In genomic region chr7:136074840-136075239, GRCh38 we compare ENCODE assay signal across 20 cellular contexts.
A peak's percentile ranks its signal among the peaks of the same experiment; 100 is the strongest.
DNase-seq lines count a peak whose midpoint lies in the region; ATAC-seq and TF ChIP-seq lines count a peak whose summit lies in the region.
"Had no signal": no experiment of that assay in that cellular context is flagged by ENCODE, and none has a peak within 500 bp of the region (broad histone marks: within the 10 kb centered on the region; RNA-seq: fewer than 3 reads in every experiment).

No MANE protein-coding gene starts in this region.

- ATAC-seq in GM21515 (IDR thresholded peaks at IDR 0.05; ENCODE audit: unreplicated experiment), result no peak
- ATAC-seq in HG03432 (IDR thresholded peaks at IDR 0.05; ENCODE audit: unreplicated experiment), result no peak
- ATAC-seq: activated naive CD4-positive, alpha-beta T cell treated with anti-CD3 and anti-CD28 coated beads, Interleukin-2, amount 50 U/mL, for 72 hours; activated T-helper 17 cell treated with anti-CD3 and anti-CD28 coated beads, Interleukin-2, amount 50 U/mL, for 72 hours; gastrocnemius medialis; HCT116 had no signal

- intact Hi-C loops in transverse colon (cut with DNase I; ENCODE audit: low total_unique reads), result no loop called here

- no peaks in the 10 kb centered on the region for H3K36me3 ChIP-seq in transverse colon
- H3K36me3 ChIP-seq: esophagus muscularis mucosa, gastrocnemius medialis, sigmoid colon, WERI-Rb-1 had no signal

- in situ Hi-C loops in transverse colon (cut with MboI; ENCODE audit: low pct_ligation_motif_present in 1 of 4, low pct_unique_long_range_greater_than_20kb in 1 of 4, low sequenced_read_pairs in 3 of 4), result no loop called here

- no peaks in the 10 kb centered on the region for H3K4me1 ChIP-seq in transverse colon
- H3K4me1 ChIP-seq: esophagus muscularis mucosa, sigmoid colon had no signal

- 15 to 16% methylated on average over 2 of the region's 2 CpGs for WGBS in transverse colon (ENCODE audit: low coverage in 1 of 2), 2 donors

- DNase-seq in COR-L47 (lab: John Stamatoyannopoulos, UW), result peak; percentile 81
- peak; percentile 17 for DNase-seq in M059J (ENCODE audit: low read depth)
- DNase-seq in NCI-H345 treated with DMSO at 0.1 percent for 48 hours (lab: John Stamatoyannopoulos, UW; ENCODE audit: unreplicated experiment), result peak; percentile 52
- peak; percentile 31 to 50 for DNase-seq in dermis microvascular lymphatic vessel endothelial cell (ENCODE audit: low read depth in 2 of 2)
- no peak for DNase-seq in transverse colon
- DNase-seq: activated CD8-positive, alpha-beta memory T cell treated with anti-CD3 and anti-CD28 coated beads, Interleukin-2, amount 50 U/mL, for 4 hours; effector memory CD4-positive, alpha-beta T cell; gastrocnemius medialis; GF-D8; KBM-7; sigmoid colon; stimulated activated CD8-positive, alpha-beta memory T cell treated with anti-CD3 and anti-CD28 coated beads, Interleukin-4, amount 100 ng/mL, for 48 hours; WERI-Rb-1 had no signal

- H3K27ac ChIP-seq in transverse colon, result no peak overlapping the region
- H3K27ac ChIP-seq: esophagus muscularis mucosa, gastrocnemius medialis, RWPE1, sigmoid colon, WERI-Rb-1 had no signal

- TF ChIP-seq EP300 in transverse colon (IDR thresholded peaks at IDR 0.05; ENCODE audit: low read depth), result no peak

- no peaks in the 10 kb centered on the region for H3K27me3 ChIP-seq in transverse colon
- H3K27me3 ChIP-seq: esophagus muscularis mucosa, gastrocnemius medialis, sigmoid colon had no signal

- TF ChIP-seq CTCF in transverse colon (IDR thresholded peaks at IDR 0.05), result no peak

- H3K9me3 ChIP-seq in transverse colon, result no peaks in the 10 kb centered on the region
- H3K9me3 ChIP-seq: esophagus muscularis mucosa, gastrocnemius medialis, sigmoid colon had no signal

- H3K4me3 ChIP-seq in transverse colon, result no peak overlapping the region
- H3K4me3 ChIP-seq: esophagus muscularis mucosa, gastrocnemius medialis, sigmoid colon had no signal

- TF ChIP-seq POLR2A in transverse colon (IDR thresholded peaks at IDR 0.05), result no peak
